ENCODE assay signal across 9 cellular contexts in genomic region chr12:21989819-21990412, GRCh38. TPM values are rescaled to one million over a fixed set of nuclear protein-coding genes. Genes with fewer than 3 reads are reported as not detected.
DNase-seq lines count a peak whose midpoint lies in the region; ATAC-seq and TF ChIP-seq lines count a peak whose summit lies in the region.
"Had no signal": no experiment of that assay in that cellular context is flagged by ENCODE, and none has a peak within 500 bp of the region (broad histone marks: within the 10 kb centered on the region; RNA-seq: fewer than 3 reads in every experiment).

No MANE protein-coding gene starts in this region.

- no peak for TF ChIP-seq POLR2A in right lobe of liver (IDR thresholded peaks at IDR 0.05)

- peaks cover 8% of the 10 kb centered on the region for H3K4me1 Mint-ChIP-seq in activated T-cell treated with anti-CD3 and anti-CD28 coated beads, Interleukin-2, amount 50 U/mL, for 72 hours (ENCODE audit: low read depth)

- no peaks in the 10 kb centered on the region for H3K9me3 Mint-ChIP-seq in activated T-cell treated with anti-CD3 and anti-CD28 coated beads, Interleukin-2, amount 50 U/mL, for 72 hours

- no peaks in the 10 kb centered on the region for H3K36me3 ChIP-seq in HEK293 (ENCODE audit: control insufficient read depth in 2 of 2, insufficient read depth in 1 of 2, low read length in 2 of 2)
- H3K36me3 ChIP-seq in right lobe of liver = no peaks in the 10 kb centered on the region
- H3K36me3 ChIP-seq: neutrophil had no signal

- peak; percentile 16 for DNase-seq in AG09309 (ENCODE audit: low read depth)
- DNase-seq in astrocyte of the hippocampus (ENCODE audit: low read depth, low spot score) = peak; percentile 39
- no peak for DNase-seq in right lobe of liver
- no peak for DNase-seq in ecto neural progenitor cell (ENCODE audit: low spot score)
- DNase-seq in amygdala (lab: John Stamatoyannopoulos, UW) = no peak
- DNase-seq in activated T-cell treated with anti-CD3 and anti-CD28 coated beads, Interleukin-2, amount 50 U/mL, for 72 hours = no peak

- H3K27me3 Mint-ChIP-seq in activated T-cell treated with anti-CD3 and anti-CD28 coated beads, Interleukin-2, amount 50 U/mL, for 72 hours (ENCODE audit: low read depth) = peaks cover 21% of the 10 kb centered on the region

- no peak overlapping the region for H3K27ac Mint-ChIP-seq in activated T-cell treated with anti-CD3 and anti-CD28 coated beads, Interleukin-2, amount 50 U/mL, for 72 hours

- H3K4me3 Mint-ChIP-seq in activated T-cell treated with anti-CD3 and anti-CD28 coated beads, Interleukin-2, amount 50 U/mL, for 72 hours = no peak overlapping the region

- H3K4me3 ChIP-seq in AG09309 (ENCODE audit: control insufficient read depth, low read depth, low read length) = no peak overlapping the region
- no peak overlapping the region for H3K4me3 ChIP-seq in HEK293 (ENCODE audit: low read depth, low read length)
- no peak overlapping the region for H3K4me3 ChIP-seq in right lobe of liver

- intact Hi-C loops in right lobe of liver (cut with DNase I) = loop anchor here (10.0 kb wide), 2 partner anchors 285 to 295 kb away; no protein-coding TSS in a partner anchor

- no peaks in the 10 kb centered on the region for H3K36me3 Mint-ChIP-seq in activated T-cell treated with anti-CD3 and anti-CD28 coated beads, Interleukin-2, amount 50 U/mL, for 72 hours (ENCODE audit: insufficient read depth in 2 of 2)

- no peaks in the 10 kb centered on the region for H3K9me3 ChIP-seq in HEK293 (ENCODE audit: control insufficient read depth, insufficient read depth, low read depth, low read length)
- H3K9me3 ChIP-seq in right lobe of liver = no peaks in the 10 kb centered on the region
- H3K9me3 ChIP-seq: neutrophil had no signal

- peak; percentile 62 for TF ChIP-seq CTCF in AG09309 (IDR thresholded peaks at IDR 0.05; ENCODE audit: control insufficient read depth, insufficient read depth, low read depth, low read length, missing control alignments)
- no peak for TF ChIP-seq CTCF in HEK293 (tag by site-specific recombination; IDR thresholded peaks at IDR 0.05)
- peak; percentile 58 to 67 (median 66) for TF ChIP-seq CTCF in right lobe of liver (IDR thresholded peaks at IDR 0.05)

- H3K27me3 ChIP-seq in right lobe of liver = no peaks in the 10 kb centered on the region
- H3K27me3 ChIP-seq: neutrophil had no signal

- H3K27ac ChIP-seq in HEK293 (ENCODE audit: extremely low read depth, low read depth, low read length) = no peak overlapping the region
- H3K27ac ChIP-seq in right lobe of liver = no peak overlapping the region
- H3K27ac ChIP-seq: neutrophil had no signal

- ATAC-seq in right lobe of liver = peak; percentile 56 to 65 (median 62)
- ATAC-seq in GM19463 (IDR thresholded peaks at IDR 0.05; ENCODE audit: unreplicated experiment) = no peak
- no peak for ATAC-seq in activated T-cell treated with anti-CD3 and anti-CD28 coated beads, Interleukin-2, amount 50 U/mL, for 72 hours (replicated peaks in 1 of 2)

- WGBS in right lobe of liver (ENCODE audit: insufficient coverage, low coverage, low lambda C conversion rate, missing lambda C conversion rate) = 39% methylated on average over 5 of the region's 5 CpGs

- CTCF ChIA-PET in HEK293 (lab: Yijun Ruan, JAX) = interaction anchor here (0.6 to 3.5 kb wide), 28 partner anchors 10 to 740 kb away, joined by 3 to 55 read pairs (median 3); partner anchors contain the start of gene KCNJ8

- H3K4me1 ChIP-seq in HEK293 (ENCODE audit: control insufficient read depth, insufficient read depth, low read length) (no peaks in the 10 kb centered on the region), right lobe of liver (no peaks in the 10 kb centered on the region)

- POLR2A ChIA-PET in HEK293 (lab: Yijun Ruan, JAX) = no interaction called here

TF ChIP-seq in HEK293, 187 proteins besides CTCF, POLR2A, EP300 and RAD21:
- no peak for TF ChIP-seq ZFP69B (tag by site-specific recombination; IDR thresholded peaks at IDR 0.05)
- TF ChIP-seq PRDM10 (tag by site-specific recombination; IDR thresholded peaks at IDR 0.05) = no peak
- TF ChIP-seq ZNF391 (tag by site-specific recombination; IDR thresholded peaks at IDR 0.05; ENCODE audit: borderline replicate concordance, low read depth) = no peak
- no peak for TF ChIP-seq ZNF48 (tag by site-specific recombination; IDR thresholded peaks at IDR 0.05)
- peak; percentile 40 for TF ChIP-seq ZNF654 (tag by site-specific recombination; IDR thresholded peaks at IDR 0.05; ENCODE audit: low read depth)
- no peak for TF ChIP-seq ZNF521 (tag by site-specific recombination; IDR thresholded peaks at IDR 0.05)
- TF ChIP-seq EGR2 (tag by site-specific recombination; IDR thresholded peaks at IDR 0.05; ENCODE audit: low read depth) = no peak

RNA-seq across cellular contexts. Expression of gene ABCC9, which starts 48.7 kb away (rescaled TPM):
- total RNA-seq in right lobe of liver = 10 to 100 TPM; 26.5 to 71.2 (median 37.1) TPM
- under 1 TPM; 0.05 to 0.19 TPM for total RNA-seq in activated T-cell treated with anti-CD3 and anti-CD28 coated beads, Interleukin-2, amount 50 U/mL, for 72 hours

RNA-seq across cellular contexts. Expression of gene CMAS, which starts 56.1 kb away (rescaled TPM):
- total RNA-seq in right lobe of liver = 10 to 100 TPM; 20.8 to 44.1 (median 27.6) TPM
- total RNA-seq in activated T-cell treated with anti-CD3 and anti-CD28 coated beads, Interleukin-2, amount 50 U/mL, for 72 hours = 10 to 100 TPM; 37.4 to 39.5 TPM

Comparison
In these comparisons a context has a peak if more than half of its experiments do, and no peak if none do; other contexts are left out.
1. DNase-seq: peak in AG09309 (single experiment) and astrocyte of the hippocampus (single experiment); none in right lobe of liver (0 of 3), ecto neural progenitor cell (single experiment), amygdala (0 of 56) and activated T-cell treated with anti-CD3 and anti-CD28 coated beads, Interleukin-2, amount 50 U/mL, for 72 hours (0 of 2).
2. ATAC-seq: peak in right lobe of liver (4 of 4); none in GM19463 (single experiment) and activated T-cell treated with anti-CD3 and anti-CD28 coated beads, Interleukin-2, amount 50 U/mL, for 72 hours (0 of 2).
3. RNA of gene ABCC9, which starts 48.7 kb away (total RNA-seq): 26.5 to 71.2 TPM in right lobe of liver; 0.05 to 0.19 TPM in activated T-cell treated with anti-CD3 and anti-CD28 coated beads, Interleukin-2, amount 50 U/mL, for 72 hours; every median in the first group is over 10 times any median in the second.